22 cellular contexts compared by ENCODE assay signal in genomic region chr22:27253108-27253507, GRCh38.
"Had no signal": no experiment of that assay in that cellular context is flagged by ENCODE, and none has a peak within 500 bp of the region (broad histone marks: within the 10 kb centered on the region; RNA-seq: fewer than 3 reads in every experiment).

No MANE protein-coding gene starts in this region.

- H3K27me3 ChIP-seq: MG63 had no signal

- H3K36me3 ChIP-seq: MG63 had no signal

- ATAC-seq: HepG2 had no signal

- H3K9me3 ChIP-seq: SK-N-SH had no signal

- H3K4me2 ChIP-seq: SK-N-SH had no signal

- FAIRE-seq: HepG2 had no signal

- DNase-seq: IMR-90, Karpas-422, KG1, MG63, NCI-H1092, NCI-H1105 treated with DMSO at 0.1 percent for 48 hours, NCI-H1417 treated with DMSO at 0.1 percent for 48 hours, NCI-H146, NCI-H1694 treated with DMSO at 0.1 percent for 48 hours, NCI-H2029, NCI-H2081 treated with DMSO at 0.1 percent for 48 hours, NCI-H2171, NCI-H226, NCI-H510A, NCI-H524 treated with DMSO at 0.1 percent for 48 hours, NCI-H69, NCI-H774, RPMI8226, SHP77, SK-N-SH, SW 1271 had no signal

- H3K9ac ChIP-seq: SK-N-SH had no signal

- H3K4me3 ChIP-seq: MG63 had no signal
